In the genomic region with DNA sequence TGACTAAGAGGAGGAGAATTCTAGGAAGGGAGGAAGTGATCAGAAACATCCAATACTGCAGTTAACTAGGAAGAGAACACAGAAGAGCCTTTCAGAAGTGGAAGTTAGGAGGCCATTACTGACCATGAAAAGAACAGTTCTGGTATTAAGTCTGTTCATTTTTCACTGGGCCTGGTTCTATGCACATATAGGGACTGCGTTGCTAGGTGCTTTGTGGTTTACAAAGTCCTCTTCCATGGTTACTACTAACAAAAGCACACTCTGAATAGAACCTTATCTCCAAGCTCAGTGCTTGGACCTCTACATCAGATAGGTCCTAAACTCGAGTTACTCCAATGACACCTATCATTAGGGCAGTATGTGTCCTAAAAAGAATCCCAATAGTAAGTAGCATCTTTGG, we compare ENCODE assay signal across 22 cellular contexts.
DNase-seq lines count a peak whose midpoint lies in the region; ATAC-seq lines count a peak whose summit lies in the region.
"Had no signal": no experiment of that assay in that cellular context is flagged by ENCODE, and none has a peak within 500 bp of the region (broad histone marks: within the 10 kb centered on the region; RNA-seq: fewer than 3 reads in every experiment).

No MANE protein-coding gene starts in this region.

- H3K36me3 Mint-ChIP-seq in activated naive CD4-positive, alpha-beta T cell treated with anti-CD3 and anti-CD28 coated beads, Interleukin-2, amount 10 ng/mL, durations not matched to agents 7 days and 5 days, result peaks cover 21% of the 10 kb centered on the region
- peaks cover 17% of the 10 kb centered on the region for H3K36me3 Mint-ChIP-seq in activated naive CD4-positive, alpha-beta T cell treated with anti-CD3 and anti-CD28 coated beads for 36 hours (ENCODE audit: low read depth)
- H3K36me3 Mint-ChIP-seq in activated T-helper 2 cell treated with anti-CD3 and anti-CD28 coated beads, Interferon-gamma antibody, Interleukin-2, Interleukin-4, amounts not matched to agents 10 μg/mL and 5 μg/mL and 100 μg/mL, durations not matched to agents 14 hours and 24 hours and 36 hours (ENCODE audit: low read depth), result peaks cover 41% of the 10 kb centered on the region

- no peak for DNase-seq in activated naive CD4-positive, alpha-beta T cell treated with anti-CD3 and anti-CD28 coated beads, Interleukin-2, amount 10 ng/mL, durations not matched to agents 7 days and 5 days
- no peak for DNase-seq in activated naive CD4-positive, alpha-beta T cell treated with anti-CD3 and anti-CD28 coated beads for 36 hours
- DNase-seq in HT1080 (ENCODE audit: low read depth) (peak; percentile 7), cerebellum (ENCODE audit: low spot score) (no peak)
- no peak for DNase-seq in activated T-helper 2 cell treated with anti-CD3 and anti-CD28 coated beads, Interferon-gamma antibody, Interleukin-2, Interleukin-4, amounts not matched to agents 10 μg/mL and 5 μg/mL and 100 μg/mL, durations not matched to agents 14 hours and 24 hours and 36 hours (ENCODE audit: low spot score)
- DNase-seq in activated CD4-positive, alpha-beta T cell treated with anti-CD3 and anti-CD28 coated beads, Interleukin-2, amount 50 U/mL, for 48 hours, result no peak
- DNase-seq: Calu3; CD8-positive, alpha-beta memory T cell; DMS153; GF-D8; H9; HFFc6; NCI-H1092 treated with DMSO at 0.1 percent for 48 hours; NCI-H146; NCI-H2029; NCI-H2227 treated with DMSO at 0.1 percent for 48 hours; NCI-H510A treated with DMSO at 0.1 percent for 48 hours; NCI-H774; NK-92 treated with Interleukin-12 subunit alpha and Interleukin-12 subunit beta, amount 100 ng/mL, for 24 hours; Peyer's patch had no signal

- peak overlapping the region; percentile 15 for H3K27ac Mint-ChIP-seq in activated naive CD4-positive, alpha-beta T cell treated with anti-CD3 and anti-CD28 coated beads, Interleukin-2, amount 10 ng/mL, durations not matched to agents 7 days and 5 days
- H3K27ac Mint-ChIP-seq in activated naive CD4-positive, alpha-beta T cell treated with anti-CD3 and anti-CD28 coated beads for 36 hours, result no peak overlapping the region
- H3K27ac Mint-ChIP-seq in activated T-helper 2 cell treated with anti-CD3 and anti-CD28 coated beads, Interferon-gamma antibody, Interleukin-2, Interleukin-4, amounts not matched to agents 10 μg/mL and 5 μg/mL and 100 μg/mL, durations not matched to agents 14 hours and 24 hours and 36 hours, result peak overlapping the region; percentile 26
- H3K27ac Mint-ChIP-seq: H9, HFFc6 had no signal

- no peaks in the 10 kb centered on the region for H3K27me3 Mint-ChIP-seq in activated naive CD4-positive, alpha-beta T cell treated with anti-CD3 and anti-CD28 coated beads, Interleukin-2, amount 10 ng/mL, durations not matched to agents 7 days and 5 days
- no peaks in the 10 kb centered on the region for H3K27me3 Mint-ChIP-seq in activated naive CD4-positive, alpha-beta T cell treated with anti-CD3 and anti-CD28 coated beads for 36 hours (ENCODE audit: low read depth)
- H3K27me3 Mint-ChIP-seq in activated T-helper 2 cell treated with anti-CD3 and anti-CD28 coated beads, Interferon-gamma antibody, Interleukin-2, Interleukin-4, amounts not matched to agents 10 μg/mL and 5 μg/mL and 100 μg/mL, durations not matched to agents 14 hours and 24 hours and 36 hours (ENCODE audit: low read depth), result no peaks in the 10 kb centered on the region
- H3K27me3 Mint-ChIP-seq: CD8-positive, alpha-beta memory T cell had no signal

- CTCF ChIA-PET in activated naive CD4-positive, alpha-beta T cell treated with anti-CD3 and anti-CD28 coated beads, Interleukin-2, amount 10 ng/mL, durations not matched to agents 7 days and 5 days (lab: Charles Lee), result no interaction called here
- CTCF ChIA-PET in activated naive CD4-positive, alpha-beta T cell treated with anti-CD3 and anti-CD28 coated beads for 36 hours (lab: Charles Lee), result interaction anchor here (1.1 kb wide), 1 partner anchor 65 kb away, joined by 4 read pairs; no protein-coding TSS in a partner anchor

- no peaks in the 10 kb centered on the region for H3K9me3 Mint-ChIP-seq in activated naive CD4-positive, alpha-beta T cell treated with anti-CD3 and anti-CD28 coated beads, Interleukin-2, amount 10 ng/mL, durations not matched to agents 7 days and 5 days
- H3K9me3 Mint-ChIP-seq in activated naive CD4-positive, alpha-beta T cell treated with anti-CD3 and anti-CD28 coated beads for 36 hours, result no peaks in the 10 kb centered on the region
- H3K9me3 Mint-ChIP-seq in activated T-helper 2 cell treated with anti-CD3 and anti-CD28 coated beads, Interferon-gamma antibody, Interleukin-2, Interleukin-4, amounts not matched to agents 10 μg/mL and 5 μg/mL and 100 μg/mL, durations not matched to agents 14 hours and 24 hours and 36 hours, result no peaks in the 10 kb centered on the region
- H3K9me3 Mint-ChIP-seq: CD8-positive, alpha-beta memory T cell; H9; HFFc6 had no signal

- intact Hi-C loops in activated naive CD4-positive, alpha-beta T cell treated with anti-CD3 and anti-CD28 coated beads for 36 hours (cut with micrococcal nuclease), result no loop called here
- intact Hi-C loops in activated T-helper 2 cell treated with anti-CD3 and anti-CD28 coated beads, Interferon-gamma antibody, Interleukin-2, Interleukin-4, amounts not matched to agents 10 μg/mL and 5 μg/mL and 100 μg/mL, durations not matched to agents 14 hours and 24 hours and 36 hours (cut with micrococcal nuclease), result no loop called here

- no peak overlapping the region for H3K4me3 Mint-ChIP-seq in activated naive CD4-positive, alpha-beta T cell treated with anti-CD3 and anti-CD28 coated beads, Interleukin-2, amount 10 ng/mL, durations not matched to agents 7 days and 5 days
- H3K4me3 Mint-ChIP-seq in activated naive CD4-positive, alpha-beta T cell treated with anti-CD3 and anti-CD28 coated beads for 36 hours, result no peak overlapping the region
- no peak overlapping the region for H3K4me3 Mint-ChIP-seq in activated T-helper 2 cell treated with anti-CD3 and anti-CD28 coated beads, Interferon-gamma antibody, Interleukin-2, Interleukin-4, amounts not matched to agents 10 μg/mL and 5 μg/mL and 100 μg/mL, durations not matched to agents 14 hours and 24 hours and 36 hours (ENCODE audit: low read depth)
- H3K4me3 Mint-ChIP-seq: CD8-positive, alpha-beta memory T cell; H9; HFFc6 had no signal

- peaks cover 32% of the 10 kb centered on the region for H3K4me1 Mint-ChIP-seq in activated naive CD4-positive, alpha-beta T cell treated with anti-CD3 and anti-CD28 coated beads, Interleukin-2, amount 10 ng/mL, durations not matched to agents 7 days and 5 days
- no peaks in the 10 kb centered on the region for H3K4me1 Mint-ChIP-seq in activated naive CD4-positive, alpha-beta T cell treated with anti-CD3 and anti-CD28 coated beads for 36 hours (ENCODE audit: low read depth)
- H3K4me1 Mint-ChIP-seq in activated T-helper 2 cell treated with anti-CD3 and anti-CD28 coated beads, Interferon-gamma antibody, Interleukin-2, Interleukin-4, amounts not matched to agents 10 μg/mL and 5 μg/mL and 100 μg/mL, durations not matched to agents 14 hours and 24 hours and 36 hours (ENCODE audit: low read depth), result peaks cover 30% of the 10 kb centered on the region
- H3K4me1 Mint-ChIP-seq: H9 had no signal

- ATAC-seq in HG03025 (IDR thresholded peaks at IDR 0.05; ENCODE audit: low FRiP score, unreplicated experiment), result no peak
- ATAC-seq: SK-N-SH treated with all-trans-retinoic acid at 6 μM for 48 hours had no signal
